2 cellular contexts compared by ENCODE assay signal in genomic region chr1:42847111-42847580, GRCh38.
TF ChIP-seq lines count a peak whose summit lies in the region.

No MANE protein-coding gene starts in this region.

TF ChIP-seq in SK-N-SH, 30 proteins besides CTCF, POLR2A, EP300 and RAD21 (continued from another document):
- no peak for TF ChIP-seq TAF1 (IDR thresholded peaks at IDR 0.05; ENCODE audit: borderline replicate concordance, low read depth, low read length)
- no peak for TF ChIP-seq MAX (IDR thresholded peaks at IDR 0.05; ENCODE audit: low read depth)
- no peak for TF ChIP-seq REST (IDR thresholded peaks at IDR 0.05; ENCODE audit: low read depth, low read length)
- no peak for TF ChIP-seq RFX5 (IDR thresholded peaks at IDR 0.05; ENCODE audit: low read length)
- TF ChIP-seq GATA2 (CRISPR knock-in tag; IDR thresholded peaks at IDR 0.05) = no peak
- TF ChIP-seq USF2 (IDR thresholded peaks at IDR 0.05; ENCODE audit: borderline replicate concordance, low read depth, low read length) = no peak
- TF ChIP-seq FOSL2 (IDR thresholded peaks at IDR 0.05; ENCODE audit: borderline replicate concordance, low read depth) = no peak
- TF ChIP-seq TEAD4 (IDR thresholded peaks at IDR 0.05; ENCODE audit: borderline replicate concordance, insufficient read depth) = no peak
- TF ChIP-seq YY1 (IDR thresholded peaks at IDR 0.05; ENCODE audit: low read depth) = no peak
- TF ChIP-seq USF1 (IDR thresholded peaks at IDR 0.05; ENCODE audit: borderline replicate concordance, low read depth) = no peak
- TF ChIP-seq ELF1 (IDR thresholded peaks at IDR 0.05) = no peak
- no peak for TF ChIP-seq TCF12 (IDR thresholded peaks at IDR 0.05)
- TF ChIP-seq IRF3 (IDR thresholded peaks at IDR 0.05; ENCODE audit: low read depth, low read length) = no peak
- TF ChIP-seq GABPA (IDR thresholded peaks at IDR 0.05; ENCODE audit: low read depth) = no peak

TF ChIP-seq in SK-N-SH treated with all-trans-retinoic acid at 6 μM for 48 hours, 23 proteins besides CTCF, POLR2A, EP300 and RAD21 (continued from another document):
- TF ChIP-seq TSHZ2 (CRISPR knock-in tag; IDR thresholded peaks at IDR 0.05) (no peak), ARNTL (CRISPR knock-in tag; IDR thresholded peaks at IDR 0.05; ENCODE audit: borderline replicate concordance, low read depth) (no peak), PPARA (CRISPR knock-in tag; IDR thresholded peaks at IDR 0.05; ENCODE audit: borderline replicate concordance) (no peak), ZNF8 (CRISPR knock-in tag; IDR thresholded peaks at IDR 0.05) (no peak), TCF4 (CRISPR knock-in tag; IDR thresholded peaks at IDR 0.05; ENCODE audit: borderline replicate concordance) (no peak), CSDC2 (CRISPR knock-in tag; IDR thresholded peaks at IDR 0.05) (no peak), POU6F1 (CRISPR knock-in tag; IDR thresholded peaks at IDR 0.05; ENCODE audit: borderline replicate concordance, low read depth) (no peak)
